12 cellular contexts compared by ENCODE assay signal in the genomic region with DNA sequence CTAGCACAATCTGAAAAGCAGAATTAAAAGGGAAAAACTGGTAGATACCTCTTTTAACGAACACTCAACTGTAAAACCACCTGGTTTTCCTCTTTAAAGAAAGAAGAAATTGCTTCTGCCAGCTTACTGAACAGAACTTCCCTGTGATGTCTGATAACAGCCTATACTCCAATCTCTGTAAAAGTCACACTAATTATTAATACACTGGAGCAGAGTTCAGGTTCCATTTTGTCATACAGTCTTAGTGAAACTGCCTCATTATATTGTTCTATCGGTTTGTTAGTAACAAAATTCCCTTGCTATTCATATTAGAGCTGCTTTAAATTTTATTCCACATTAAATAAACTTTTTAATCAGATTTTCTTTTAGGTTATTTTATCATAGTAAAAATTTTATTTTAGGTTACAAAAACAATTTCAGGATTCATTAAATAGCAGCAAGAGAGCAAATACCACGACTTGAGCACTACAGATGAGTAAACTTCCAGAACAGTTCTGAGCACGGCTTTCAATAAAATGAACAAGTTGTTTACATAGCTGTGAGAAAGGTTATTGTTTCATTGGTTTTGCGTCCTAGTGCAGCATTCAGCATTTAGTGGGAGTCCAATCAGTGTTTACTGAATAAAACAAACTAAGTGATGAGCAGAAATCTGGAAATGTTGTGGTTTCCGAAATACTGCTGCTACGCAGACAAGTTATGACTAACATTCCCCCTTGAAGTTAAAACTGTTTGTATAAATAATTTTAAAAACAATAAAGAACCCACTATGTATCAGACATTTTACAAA.
DNase-seq lines count a peak whose midpoint lies in the region; ATAC-seq and TF ChIP-seq lines count a peak whose summit lies in the region.
"Had no signal": no experiment of that assay in that cellular context is flagged by ENCODE, and none has a peak within 500 bp of the region (broad histone marks: within the 10 kb centered on the region; RNA-seq: fewer than 3 reads in every experiment).

No MANE protein-coding gene starts in this region.

- CTCF ChIA-PET in activated naive CD4-positive, alpha-beta T cell treated with anti-CD3 and anti-CD28 coated beads, Interleukin-2, amount 10 ng/mL, durations not matched to agents 7 days and 5 days (lab: Charles Lee) = interaction anchor here (2.2 kb wide), 1 partner anchor 187 kb away, joined by 4 read pairs; no protein-coding TSS in a partner anchor
- CTCF ChIA-PET in activated CD8-positive, alpha-beta T cell treated with anti-CD3 and anti-CD28 coated beads for 36 hours (lab: Charles Lee) = no interaction called here

- intact Hi-C loops in activated CD8-positive, alpha-beta T cell treated with anti-CD3 and anti-CD28 coated beads for 36 hours (cut with micrococcal nuclease) = no loop called here

- TF ChIP-seq CTCF in upper lobe of left lung (IDR thresholded peaks at IDR 0.05) = no peak
- TF ChIP-seq CTCF in activated CD8-positive, alpha-beta T cell treated with anti-CD3 and anti-CD28 coated beads for 36 hours (IDR thresholded peaks at IDR 0.05) = no peak

- TF ChIP-seq POLR2A in upper lobe of left lung (IDR thresholded peaks at IDR 0.05) = no peak

- H3K36me3 ChIP-seq in mucosa of stomach (ENCODE audit: control insufficient read depth, insufficient read depth, low read length) (no peaks in the 10 kb centered on the region), upper lobe of left lung (no peaks in the 10 kb centered on the region)
- H3K36me3 ChIP-seq: BLaER1 had no signal

- H3K9me3 ChIP-seq in mucosa of stomach (ENCODE audit: control insufficient read depth, low read length) (no peaks in the 10 kb centered on the region), upper lobe of left lung (no peaks in the 10 kb centered on the region)
- H3K9me3 ChIP-seq: BLaER1 had no signal

- peak overlapping the region; percentile 2 for H3K9ac ChIP-seq in mucosa of stomach (ENCODE audit: low read length)
- H3K9ac ChIP-seq: BLaER1 had no signal

- H3K27me3 Mint-ChIP-seq in activated naive CD4-positive, alpha-beta T cell treated with anti-CD3 and anti-CD28 coated beads, Interleukin-2, amount 50 U/mL, for 24 hours = no peaks in the 10 kb centered on the region
- no peaks in the 10 kb centered on the region for H3K27me3 Mint-ChIP-seq in activated naive CD4-positive, alpha-beta T cell treated with anti-CD3 and anti-CD28 coated beads, Interleukin-2, amount 10 ng/mL, durations not matched to agents 7 days and 5 days
- no peaks in the 10 kb centered on the region for H3K27me3 Mint-ChIP-seq in activated CD8-positive, alpha-beta T cell treated with anti-CD3 and anti-CD28 coated beads for 36 hours
- H3K27me3 Mint-ChIP-seq: activated B cell treated with CpG ODN at 0.5 μM for 24 hours had no signal

- H3K36me3 Mint-ChIP-seq in activated naive CD4-positive, alpha-beta T cell treated with anti-CD3 and anti-CD28 coated beads, Interleukin-2, amount 50 U/mL, for 24 hours = peaks cover 2% of the 10 kb centered on the region
- H3K36me3 Mint-ChIP-seq in activated naive CD4-positive, alpha-beta T cell treated with anti-CD3 and anti-CD28 coated beads, Interleukin-2, amount 10 ng/mL, durations not matched to agents 7 days and 5 days = peaks cover 4% of the 10 kb centered on the region
- peaks cover 8% of the 10 kb centered on the region for H3K36me3 Mint-ChIP-seq in activated CD8-positive, alpha-beta T cell treated with anti-CD3 and anti-CD28 coated beads for 36 hours (ENCODE audit: low read depth)

- H3K4me3 ChIP-seq in mucosa of stomach (ENCODE audit: low read length) (no peak overlapping the region), upper lobe of left lung (peak overlapping the region in 1 of 4 donors; percentile 8)
- H3K4me3 ChIP-seq: BLaER1 had no signal

- no peak for DNase-seq in activated naive CD4-positive, alpha-beta T cell treated with anti-CD3 and anti-CD28 coated beads, Interleukin-2, amount 10 ng/mL, durations not matched to agents 7 days and 5 days
- no peak for DNase-seq in caudate nucleus (lab: John Stamatoyannopoulos, UW)
- DNase-seq in upper lobe of left lung = no peak
- DNase-seq in activated CD8-positive, alpha-beta T cell treated with anti-CD3 and anti-CD28 coated beads for 36 hours = no peak
- DNase-seq in mucosa of gallbladder (ENCODE audit: low spot score) = no peak
- DNase-seq: activated B cell treated with CpG ODN at 0.5 μM for 24 hours, mesendoderm, trophoblast cell had no signal

- H3K27ac Mint-ChIP-seq in activated naive CD4-positive, alpha-beta T cell treated with anti-CD3 and anti-CD28 coated beads, Interleukin-2, amount 50 U/mL, for 24 hours = peak overlapping the region; percentile 24
- no peak overlapping the region for H3K27ac Mint-ChIP-seq in activated naive CD4-positive, alpha-beta T cell treated with anti-CD3 and anti-CD28 coated beads, Interleukin-2, amount 10 ng/mL, durations not matched to agents 7 days and 5 days
- no peak overlapping the region for H3K27ac Mint-ChIP-seq in activated CD8-positive, alpha-beta T cell treated with anti-CD3 and anti-CD28 coated beads for 36 hours
- H3K27ac Mint-ChIP-seq: activated B cell treated with CpG ODN at 0.5 μM for 24 hours had no signal

- peaks cover 8% of the 10 kb centered on the region for H3K9me3 Mint-ChIP-seq in activated naive CD4-positive, alpha-beta T cell treated with anti-CD3 and anti-CD28 coated beads, Interleukin-2, amount 50 U/mL, for 24 hours
- H3K9me3 Mint-ChIP-seq in activated naive CD4-positive, alpha-beta T cell treated with anti-CD3 and anti-CD28 coated beads, Interleukin-2, amount 10 ng/mL, durations not matched to agents 7 days and 5 days = no peaks in the 10 kb centered on the region
- peaks cover 3% of the 10 kb centered on the region for H3K9me3 Mint-ChIP-seq in activated CD8-positive, alpha-beta T cell treated with anti-CD3 and anti-CD28 coated beads for 36 hours
- H3K9me3 Mint-ChIP-seq: activated B cell treated with CpG ODN at 0.5 μM for 24 hours had no signal

- TF ChIP-seq EP300 in upper lobe of left lung (IDR thresholded peaks at IDR 0.05) = no peak

- 48 to 52% methylated on average over 7 of the region's 7 CpGs for whole genome bisulfite sequencing in upper lobe of left lung, 2 donors

- H3K27me3 ChIP-seq in mucosa of stomach (ENCODE audit: control insufficient read depth, insufficient read depth, low read length) = no peaks in the 10 kb centered on the region
- H3K27me3 ChIP-seq in upper lobe of left lung = no peaks in the 10 kb centered on the region
- H3K27me3 ChIP-seq: BLaER1 had no signal

- H3K27ac ChIP-seq in caudate nucleus (ENCODE audit: low read depth, low read length) = peak overlapping the region; percentile 79
- peak overlapping the region in 3 of 4 donors; percentile 17 to 36 (median 29) for H3K27ac ChIP-seq in upper lobe of left lung
- H3K27ac ChIP-seq: BLaER1 had no signal

- POLR2A ChIA-PET in activated CD8-positive, alpha-beta T cell treated with anti-CD3 and anti-CD28 coated beads for 36 hours (lab: Charles Lee) = no interaction called here

- H3K4me1 ChIP-seq in mucosa of stomach (ENCODE audit: control insufficient read depth, insufficient read depth, low read length) (peaks cover 16% of the 10 kb centered on the region), upper lobe of left lung (peaks cover 13 to 22% (median 16%) of the 10 kb centered on the region in 4 donors)

- H3K4me3 Mint-ChIP-seq in activated naive CD4-positive, alpha-beta T cell treated with anti-CD3 and anti-CD28 coated beads, Interleukin-2, amount 50 U/mL, for 24 hours = no peak overlapping the region
- no peak overlapping the region for H3K4me3 Mint-ChIP-seq in activated naive CD4-positive, alpha-beta T cell treated with anti-CD3 and anti-CD28 coated beads, Interleukin-2, amount 10 ng/mL, durations not matched to agents 7 days and 5 days
- no peak overlapping the region for H3K4me3 Mint-ChIP-seq in activated CD8-positive, alpha-beta T cell treated with anti-CD3 and anti-CD28 coated beads for 36 hours
- H3K4me3 Mint-ChIP-seq: activated B cell treated with CpG ODN at 0.5 μM for 24 hours had no signal

- no peak for ATAC-seq in upper lobe of left lung (ENCODE audit: low FRiP score in 2 of 2)
- ATAC-seq in activated CD8-positive, alpha-beta T cell treated with anti-CD3 and anti-CD28 coated beads for 36 hours = no peak
- no peak for ATAC-seq in HG02870 (IDR thresholded peaks at IDR 0.05; ENCODE audit: unreplicated experiment)

- H3K4me1 Mint-ChIP-seq in activated naive CD4-positive, alpha-beta T cell treated with anti-CD3 and anti-CD28 coated beads, Interleukin-2, amount 50 U/mL, for 24 hours = peaks cover 44% of the 10 kb centered on the region
- H3K4me1 Mint-ChIP-seq in activated naive CD4-positive, alpha-beta T cell treated with anti-CD3 and anti-CD28 coated beads, Interleukin-2, amount 10 ng/mL, durations not matched to agents 7 days and 5 days = peaks cover 17% of the 10 kb centered on the region
- H3K4me1 Mint-ChIP-seq in activated CD8-positive, alpha-beta T cell treated with anti-CD3 and anti-CD28 coated beads for 36 hours (ENCODE audit: low read depth) = peaks cover 41% of the 10 kb centered on the region
